Comparison of ENCODE assay signal across 30 cellular contexts in the genomic region with DNA sequence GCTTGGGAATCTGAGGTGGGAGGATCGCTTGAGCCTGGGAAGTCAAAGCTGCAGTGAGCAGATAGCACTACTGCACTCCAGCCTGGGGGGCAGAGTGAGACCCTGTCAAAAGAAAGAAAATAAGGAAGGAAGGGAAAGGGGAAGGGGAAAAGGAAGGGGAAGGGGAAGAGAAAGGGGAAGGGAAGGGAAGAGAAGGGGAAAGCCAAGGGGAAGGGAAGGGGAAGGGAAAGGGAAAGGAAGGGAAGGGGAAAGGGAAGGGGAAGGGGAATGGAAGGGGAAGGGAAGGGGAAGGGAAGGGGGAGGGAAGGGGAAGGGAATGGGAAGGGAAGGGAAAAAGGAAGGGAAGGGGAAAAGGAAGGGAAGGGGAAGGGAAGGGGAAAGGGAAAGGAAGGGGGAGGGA.
"Had no signal": no experiment of that assay in that cellular context is flagged by ENCODE, and none has a peak within 500 bp of the region (broad histone marks: within the 10 kb centered on the region; RNA-seq: fewer than 3 reads in every experiment).

No MANE protein-coding gene starts in this region.

- DNase-seq: activated CD4-positive, alpha-beta T cell treated with anti-CD3 and anti-CD28 coated beads for 4 hours; activated CD4-positive, alpha-beta T cell treated with anti-CD3 and anti-CD28 coated beads, Interleukin-2, amount 50 U/mL, for 1 hour; activated CD4-positive, alpha-beta T cell treated with anti-CD3 and anti-CD28 coated beads, Interleukin-2, amount 50 U/mL, for 48 hours; activated CD4-positive, CD25-positive, alpha-beta regulatory T cell; activated CD4-positive, CD25-positive, alpha-beta regulatory T cell treated with anti-CD3 and anti-CD28 coated beads, Interleukin-2, amount 50 U/mL, for 72 hours; activated CD8-positive, alpha-beta memory T cell treated with anti-CD3 and anti-CD28 coated beads, Interleukin-2, amount 10 ng/mL, durations not matched to agents 7 days and 5 days; activated CD8-positive, alpha-beta memory T cell treated with anti-CD3 and anti-CD28 coated beads, Interleukin-2, amount 50 U/mL, for 4 hours; activated CD8-positive, alpha-beta T cell treated with anti-CD3 and anti-CD28 coated beads for 36 hours; activated gamma-delta T cell; activated naive CD4-positive, alpha-beta T cell; activated naive CD4-positive, alpha-beta T cell treated with anti-CD3 and anti-CD28 coated beads, Interleukin-2, amount 10 ng/mL, durations not matched to agents 7 days and 5 days; activated naive CD8-positive, alpha-beta T cell treated with anti-CD3 and anti-CD28 coated beads, Interleukin-2, amount 10 ng/mL, durations not matched to agents 7 days and 5 days; activated T-cell treated with anti-CD3 and anti-CD28 coated beads, Interleukin-2, amount 50 U/mL, for 1 hour; activated T-cell treated with anti-CD3 and anti-CD28 coated beads, Interleukin-2, amount 50 U/mL, for 48 hours; dorsolateral prefrontal cortex; effector memory CD4-positive, alpha-beta T cell; esophagus squamous epithelium; foreskin melanocyte; heart right ventricle; T-helper 2 cell had no signal

- H3K4me3 Mint-ChIP-seq: activated CD8-positive, alpha-beta memory T cell treated with anti-CD3 and anti-CD28 coated beads, Interleukin-2, amount 10 ng/mL, durations not matched to agents 7 days and 5 days; activated CD8-positive, alpha-beta T cell treated with anti-CD3 and anti-CD28 coated beads for 36 hours; activated naive CD4-positive, alpha-beta T cell treated with anti-CD3 and anti-CD28 coated beads, Interleukin-2, amount 10 ng/mL, durations not matched to agents 7 days and 5 days; activated naive CD8-positive, alpha-beta T cell treated with anti-CD3 and anti-CD28 coated beads, Interleukin-2, amount 10 ng/mL, durations not matched to agents 7 days and 5 days; brain; central memory CD8-positive, alpha-beta T cell; dendritic cell treated with granulocyte-macrophage colony-stimulating factor and Interleukin-4, amounts not matched to agents 40 ng/mL and 50 ng/mL, for 4 days had no signal

- H3K9me3 ChIP-seq: ascending aorta, breast epithelium, esophagus squamous epithelium, gastroesophageal sphincter, heart right ventricle had no signal

- H3K4me1 ChIP-seq: ascending aorta, breast epithelium, esophagus squamous epithelium, gastroesophageal sphincter had no signal

- H3K36me3 ChIP-seq: breast epithelium, cardiac muscle cell had no signal

- H3K4me1 Mint-ChIP-seq: activated CD8-positive, alpha-beta memory T cell treated with anti-CD3 and anti-CD28 coated beads, Interleukin-2, amount 10 ng/mL, durations not matched to agents 7 days and 5 days; brain; central memory CD8-positive, alpha-beta T cell had no signal

- H3K27ac Mint-ChIP-seq: activated CD8-positive, alpha-beta memory T cell treated with anti-CD3 and anti-CD28 coated beads, Interleukin-2, amount 10 ng/mL, durations not matched to agents 7 days and 5 days; activated CD8-positive, alpha-beta T cell treated with anti-CD3 and anti-CD28 coated beads for 36 hours; activated naive CD4-positive, alpha-beta T cell treated with anti-CD3 and anti-CD28 coated beads, Interleukin-2, amount 10 ng/mL, durations not matched to agents 7 days and 5 days; activated naive CD4-positive, alpha-beta T cell treated with anti-CD3 and anti-CD28 coated beads, Interleukin-2, amount 50 U/mL, for 72 hours; activated naive CD8-positive, alpha-beta T cell treated with anti-CD3 and anti-CD28 coated beads, Interleukin-2, amount 10 ng/mL, durations not matched to agents 7 days and 5 days; brain; dendritic cell treated with granulocyte-macrophage colony-stimulating factor and Interleukin-4, amounts not matched to agents 40 ng/mL and 50 ng/mL, for 4 days had no signal

- H3K4me3 ChIP-seq: ascending aorta, breast epithelium, cardiac muscle cell, coronary artery, dorsolateral prefrontal cortex, esophagus squamous epithelium, gastroesophageal sphincter, heart right ventricle had no signal

- H3K27ac ChIP-seq: ascending aorta, breast epithelium, cardiac muscle cell, coronary artery, dorsolateral prefrontal cortex, epithelial cell of prostate, esophagus squamous epithelium, gastroesophageal sphincter, heart right ventricle had no signal

- H3K27me3 ChIP-seq: ascending aorta, breast epithelium, cardiac muscle cell, dorsolateral prefrontal cortex, esophagus squamous epithelium, gastroesophageal sphincter, heart right ventricle had no signal

- H3K27me3 Mint-ChIP-seq: activated CD8-positive, alpha-beta memory T cell treated with anti-CD3 and anti-CD28 coated beads, Interleukin-2, amount 10 ng/mL, durations not matched to agents 7 days and 5 days; activated CD8-positive, alpha-beta T cell treated with anti-CD3 and anti-CD28 coated beads for 36 hours; activated naive CD4-positive, alpha-beta T cell treated with anti-CD3 and anti-CD28 coated beads, Interleukin-2, amount 10 ng/mL, durations not matched to agents 7 days and 5 days; activated naive CD8-positive, alpha-beta T cell treated with anti-CD3 and anti-CD28 coated beads, Interleukin-2, amount 10 ng/mL, durations not matched to agents 7 days and 5 days; central memory CD8-positive, alpha-beta T cell; dendritic cell treated with granulocyte-macrophage colony-stimulating factor and Interleukin-4, amounts not matched to agents 40 ng/mL and 50 ng/mL, for 4 days had no signal

- ATAC-seq: activated CD8-positive, alpha-beta memory T cell treated with anti-CD3 and anti-CD28 coated beads, Interleukin-2, amount 10 ng/mL, durations not matched to agents 7 days and 5 days; activated CD8-positive, alpha-beta T cell treated with anti-CD3 and anti-CD28 coated beads for 36 hours; activated naive CD4-positive, alpha-beta T cell treated with anti-CD3 and anti-CD28 coated beads, Interleukin-2, amount 50 U/mL, for 72 hours; gastroesophageal sphincter; heart right ventricle had no signal

- H3K9me3 Mint-ChIP-seq: activated naive CD4-positive, alpha-beta T cell treated with anti-CD3 and anti-CD28 coated beads, Interleukin-2, amount 10 ng/mL, durations not matched to agents 7 days and 5 days; brain; central memory CD8-positive, alpha-beta T cell; dendritic cell treated with granulocyte-macrophage colony-stimulating factor and Interleukin-4, amounts not matched to agents 40 ng/mL and 50 ng/mL, for 4 days had no signal
